ENCODE assay signal across 20 cellular contexts in the genomic region with DNA sequence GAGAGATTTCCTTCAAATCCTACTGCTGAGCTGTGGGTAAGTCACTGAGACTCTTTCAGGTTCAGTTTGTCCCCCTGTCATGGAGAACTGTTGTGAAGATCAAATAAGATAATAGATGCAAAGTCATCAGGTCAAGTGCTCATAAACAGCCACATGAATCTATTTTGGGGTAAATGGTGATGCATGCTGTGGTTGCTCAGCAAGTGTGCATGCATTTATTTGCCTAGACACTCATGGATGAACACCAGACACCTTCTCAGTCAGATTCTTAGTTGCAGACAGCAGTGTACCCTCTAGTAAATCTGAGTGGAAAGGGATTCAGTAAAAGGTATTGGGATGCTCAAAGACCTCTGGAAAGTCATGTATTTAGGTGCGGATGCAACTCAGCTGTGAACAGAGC.
DNase-seq lines count a peak whose midpoint lies in the region; TF ChIP-seq lines count a peak whose summit lies in the region.
"Had no signal": no experiment of that assay in that cellular context is flagged by ENCODE, and none has a peak within 500 bp of the region (broad histone marks: within the 10 kb centered on the region; RNA-seq: fewer than 3 reads in every experiment).

No MANE protein-coding gene starts in this region.

- H2AFZ ChIP-seq in Karpas-422 (ENCODE audit: low read length) (no peak overlapping the region), osteoblast (ENCODE audit: low read length) (no peak overlapping the region)

- peaks cover 8% of the 10 kb centered on the region for H3K27me3 Mint-ChIP-seq in endothelial cell (ENCODE audit: unreplicated experiment)
- H3K27me3 Mint-ChIP-seq: CD4-positive, CD25-positive, alpha-beta regulatory T cell; CD8-positive, alpha-beta memory T cell; IgD-negative memory B cell had no signal

- H3K36me3 ChIP-seq in Karpas-422 (ENCODE audit: insufficient read depth, low read length) (no peaks in the 10 kb centered on the region), osteoblast (ENCODE audit: insufficient read depth, low read length) (no peaks in the 10 kb centered on the region)
- H3K36me3 ChIP-seq: BE2C had no signal

- no peaks in the 10 kb centered on the region for H3K9me3 Mint-ChIP-seq in endothelial cell (ENCODE audit: unreplicated experiment)
- H3K9me3 Mint-ChIP-seq: H9 had no signal

- H4K20me1 ChIP-seq in Karpas-422 (ENCODE audit: insufficient read depth, low read depth, low read length), result 0 out of 2 replicates have a peak, but pooled peaks cover under 1% of the 10 kb centered on the region
- H4K20me1 ChIP-seq in osteoblast (ENCODE audit: insufficient read depth, low read length), result no peaks in the 10 kb centered on the region

- H3K27ac ChIP-seq in Karpas-422 (ENCODE audit: low read length) (no peak overlapping the region), osteoblast (ENCODE audit: low read depth, low read length) (no peak overlapping the region)

- in situ Hi-C loops in GM13977 (cut with MboI; ENCODE audit: low pct_unique_long_range_greater_than_20kb, low sequenced_read_pairs, unreplicated experiment), result no loop called here

- H3K79me2 ChIP-seq in Karpas-422 (ENCODE audit: low read length), result no peaks in the 10 kb centered on the region
- H3K79me2 ChIP-seq in osteoblast (ENCODE audit: insufficient read depth, low read length), result no peaks in the 10 kb centered on the region

- H3K27ac Mint-ChIP-seq in endothelial cell (ENCODE audit: unreplicated experiment), result no peak overlapping the region
- H3K27ac Mint-ChIP-seq: CD4-positive, CD25-positive, alpha-beta regulatory T cell; CD8-positive, alpha-beta memory T cell; H9; IgD-negative memory B cell had no signal

- H3K4me1 Mint-ChIP-seq in endothelial cell (ENCODE audit: unreplicated experiment), result no peaks in the 10 kb centered on the region
- H3K4me1 Mint-ChIP-seq: CD4-positive, CD25-positive, alpha-beta regulatory T cell; CD8-positive, alpha-beta memory T cell; H9; IgD-negative memory B cell had no signal

- H3K9me3 ChIP-seq in Karpas-422 (ENCODE audit: low read length), result no peaks in the 10 kb centered on the region
- no peaks in the 10 kb centered on the region for H3K9me3 ChIP-seq in osteoblast (ENCODE audit: low read depth, low read length)
- H3K9me3 ChIP-seq: BE2C had no signal

- H3K36me3 Mint-ChIP-seq in endothelial cell (ENCODE audit: low read depth, unreplicated experiment), result no peaks in the 10 kb centered on the region
- H3K36me3 Mint-ChIP-seq: CD4-positive, CD25-positive, alpha-beta regulatory T cell; IgD-negative memory B cell had no signal

- H3K4me2 ChIP-seq in Karpas-422 (ENCODE audit: low read depth, low read length, poor library complexity, severe bottlenecking) (no peak overlapping the region), osteoblast (ENCODE audit: insufficient read depth, low read length) (no peak overlapping the region)

- TF ChIP-seq CTCF in osteoblast (IDR thresholded peaks at IDR 0.05; ENCODE audit: extremely low read depth, low read depth, low read length), result no peak
- TF ChIP-seq CTCF in endothelial cell (IDR thresholded peaks at IDR 0.05; ENCODE audit: unreplicated experiment), result no peak
- no peak for TF ChIP-seq CTCF in GM13977 (IDR thresholded peaks at IDR 0.05; ENCODE audit: extremely low read depth, insufficient read depth, missing control alignments)

- DNase-seq in Karpas-422 (peak; percentile 47), kidney tubule cell (ENCODE audit: low spot score) (peak; percentile 33), osteoblast (ENCODE audit: insufficient read length, low spot score, missing footprints) (peak; percentile 49), endothelial cell (ENCODE audit: low spot score) (no peak), retina (no peak), GM13977 (ENCODE audit: low spot score) (no peak)
- DNase-seq in stimulated activated CD4-positive, alpha-beta T cell treated with anti-CD3 and anti-CD28 coated beads, Interleukin-4, amount 100 ng/mL, for 24 hours, result no peak
- DNase-seq: ACHN; BE2C; C1 segment of cervical spinal cord; CD4-positive, CD25-positive, alpha-beta regulatory T cell; CD8-positive, alpha-beta memory T cell; COR-L47; DMS 273 treated with DMSO at 0.1 percent for 48 hours; DMS53; DND-41; EL; H9 had no signal

- H3K9me2 ChIP-seq in Karpas-422 (replicated peaks; ENCODE audit: insufficient read depth, low read length), result no peaks in the 10 kb centered on the region

- H3K4me3 Mint-ChIP-seq in endothelial cell (ENCODE audit: unreplicated experiment), result no peak overlapping the region
- H3K4me3 Mint-ChIP-seq: CD4-positive, CD25-positive, alpha-beta regulatory T cell; CD8-positive, alpha-beta memory T cell; H9; IgD-negative memory B cell had no signal

- peaks cover 8% of the 10 kb centered on the region for H3K4me1 ChIP-seq in Karpas-422 (ENCODE audit: low read length)
- H3K4me1 ChIP-seq in osteoblast (ENCODE audit: insufficient read depth, low read length), result no peaks in the 10 kb centered on the region
- H3K4me1 ChIP-seq: BE2C had no signal

- H3K4me3 ChIP-seq in Karpas-422 (ENCODE audit: low read length) (no peak overlapping the region), osteoblast (ENCODE audit: insufficient read depth, low read length) (no peak overlapping the region)
- H3K4me3 ChIP-seq: GM12878 had no signal

- H3K9ac ChIP-seq in Karpas-422 (ENCODE audit: low read length), result no peak overlapping the region

- no peaks in the 10 kb centered on the region for H3K27me3 ChIP-seq in Karpas-422 (ENCODE audit: low read length)
- H3K27me3 ChIP-seq in osteoblast (ENCODE audit: insufficient read depth, low read length), result no peaks in the 10 kb centered on the region
- H3K27me3 ChIP-seq: BE2C had no signal

Comparison
In these comparisons a context has a peak if more than half of its experiments do, and no peak if none do; other contexts are left out.
1. DNase-seq: peak in Karpas-422 (single experiment), kidney tubule cell (single experiment) and osteoblast (single experiment); none in endothelial cell (single experiment), retina (single experiment), GM13977 (single experiment) and stimulated activated CD4-positive, alpha-beta T cell treated with anti-CD3 and anti-CD28 coated beads, Interleukin-4, amount 100 ng/mL, for 24 hours (single experiment).